ENCODE assay signal across 8 cellular contexts in genomic region chr9:4661165-4662095, GRCh38. TPM values are rescaled to one million over a fixed set of nuclear protein-coding genes. Genes with fewer than 3 reads are reported as not detected.
DNase-seq lines count a peak whose midpoint lies in the region; ATAC-seq, FAIRE-seq and TF ChIP-seq lines count a peak whose summit lies in the region.

No MANE protein-coding gene starts in this region.

- H3K27ac ChIP-seq in keratinocyte (ENCODE audit: control insufficient read depth, insufficient read depth, low read length): peak overlapping the region; percentile 70
- H3K27ac ChIP-seq in tibial nerve: peak overlapping the region in 2 of 4 donors; percentile 31 to 87

- no peak for DNase-seq in Caco-2
- DNase-seq in activated naive CD8-positive, alpha-beta T cell treated with anti-CD3 and anti-CD28 coated beads, Interleukin-2, amount 10 ng/mL, durations not matched to agents 7 days and 5 days: no peak
- DNase-seq in keratinocyte (ENCODE audit: low read depth, low spot score): no peak
- no peak for DNase-seq in tibial nerve (ENCODE audit: low spot score in 2 of 2)
- DNase-seq in GM10248 (ENCODE audit: extremely low spot score): no peak
- no peak for DNase-seq in NCI-H1092 (lab: John Stamatoyannopoulos, UW)

- peak overlapping the region; percentile 77 for H2AFZ ChIP-seq in keratinocyte (ENCODE audit: control insufficient read depth, low read length)

- H3K79me2 ChIP-seq in keratinocyte (ENCODE audit: control insufficient read depth, insufficient read depth, low read length): peaks cover 15% of the 10 kb centered on the region

- peak; percentile 1 for ATAC-seq in HG02678 (IDR thresholded peaks at IDR 0.05; ENCODE audit: unreplicated experiment)
- no peak for ATAC-seq in activated naive CD8-positive, alpha-beta T cell treated with anti-CD3 and anti-CD28 coated beads, Interleukin-2, amount 10 ng/mL, durations not matched to agents 7 days and 5 days (ENCODE audit: low read depth)
- ATAC-seq in GM18873 (IDR thresholded peaks at IDR 0.05; ENCODE audit: low FRiP score, unreplicated experiment): no peak

- CTCF ChIA-PET in Caco-2 (lab: Charles Lee): interaction anchor here (1.4 to 1.6 kb wide), 3 partner anchors 17 to 57 kb away, joined by 4 to 7 read pairs (median 7); partner anchors contain the start of gene CDC37L1
- CTCF ChIA-PET in GM10248 (lab: Yijun Ruan, JAX): interaction anchor here (0.7 to 2.3 kb wide), 4 partner anchors 9 to 84 kb away, joined by 3 to 7 read pairs (median 4); partner anchors contain the start of gene CDC37L1

- 26 to 30% methylated on average over 7 of the region's 7 CpGs for whole genome bisulfite sequencing in tibial nerve, 2 donors

- H3K27ac Mint-ChIP-seq in Caco-2 (ENCODE audit: unreplicated experiment): no peak overlapping the region
- H3K27ac Mint-ChIP-seq in activated naive CD8-positive, alpha-beta T cell treated with anti-CD3 and anti-CD28 coated beads, Interleukin-2, amount 10 ng/mL, durations not matched to agents 7 days and 5 days: peak overlapping the region; percentile 92

- no peak for TF ChIP-seq EP300 in tibial nerve (IDR thresholded peaks at IDR 0.05)

- H3K9ac ChIP-seq in keratinocyte (ENCODE audit: control insufficient read depth, extremely low read depth, insufficient read depth, low read length): peak overlapping the region; percentile 83

- intact Hi-C loops in Caco-2 (cut with micrococcal nuclease; ENCODE audit: unreplicated experiment): loop anchor here (1.0 to 10.0 kb wide), 4 partner anchors 18 to 323 kb away; partner anchors contain the start of genes AK3, CDC37L1, JAK2 and RCL1

- peaks cover 16% of the 10 kb centered on the region for H3K4me1 Mint-ChIP-seq in Caco-2 (ENCODE audit: low read depth, unreplicated experiment)
- peaks cover 42% of the 10 kb centered on the region for H3K4me1 Mint-ChIP-seq in activated naive CD8-positive, alpha-beta T cell treated with anti-CD3 and anti-CD28 coated beads, Interleukin-2, amount 10 ng/mL, durations not matched to agents 7 days and 5 days

- peak overlapping the region; percentile 75 for H3K4me3 Mint-ChIP-seq in Caco-2 (ENCODE audit: unreplicated experiment)
- peak overlapping the region; percentile 95 for H3K4me3 Mint-ChIP-seq in activated naive CD8-positive, alpha-beta T cell treated with anti-CD3 and anti-CD28 coated beads, Interleukin-2, amount 10 ng/mL, durations not matched to agents 7 days and 5 days

- no peaks in the 10 kb centered on the region for H3K9me3 ChIP-seq in Caco-2
- H3K9me3 ChIP-seq in keratinocyte (ENCODE audit: control insufficient read depth, low read depth, low read length): no peaks in the 10 kb centered on the region
- no peaks in the 10 kb centered on the region for H3K9me3 ChIP-seq in tibial nerve

- peak overlapping the region; percentile 97 for H3K4me2 ChIP-seq in keratinocyte (ENCODE audit: control insufficient read depth, extremely low read depth, insufficient read depth, low read depth, low read length)

- FAIRE-seq in keratinocyte (lab: Jason Lieb, UNC): no peak

- H3K4me1 ChIP-seq in Caco-2: peaks cover 17% of the 10 kb centered on the region; the same call in 1 of the 2 replicates
- peaks cover 42% of the 10 kb centered on the region for H3K4me1 ChIP-seq in keratinocyte (ENCODE audit: control insufficient read depth, extremely low read depth, insufficient read depth, low read length)
- H3K4me1 ChIP-seq in tibial nerve: peaks cover 0 to 42% (median 32%) of the 10 kb centered on the region in 4 donors

- no TSS peak for BruUV-seq in Caco-2 (replicated peaks; lab: Mats Ljungman, UMichigan)

- no peaks in the 10 kb centered on the region for H3K27me3 Mint-ChIP-seq in Caco-2 (ENCODE audit: insufficient read depth, unreplicated experiment)
- H3K27me3 Mint-ChIP-seq in activated naive CD8-positive, alpha-beta T cell treated with anti-CD3 and anti-CD28 coated beads, Interleukin-2, amount 10 ng/mL, durations not matched to agents 7 days and 5 days: peaks cover 5% of the 10 kb centered on the region

- no peaks in the 10 kb centered on the region for H3K36me3 Mint-ChIP-seq in Caco-2 (ENCODE audit: insufficient read depth, unreplicated experiment)
- peaks cover 2% of the 10 kb centered on the region for H3K36me3 Mint-ChIP-seq in activated naive CD8-positive, alpha-beta T cell treated with anti-CD3 and anti-CD28 coated beads, Interleukin-2, amount 10 ng/mL, durations not matched to agents 7 days and 5 days

- H3K4me3 ChIP-seq in Caco-2 (ENCODE audit: low read depth, low read length) (no peak overlapping the region), keratinocyte (ENCODE audit: control insufficient read depth in 2 of 3, extremely low read depth in 1 of 3, insufficient read depth in 2 of 3, low read depth in 1 of 3, low read length in 3 of 3) (peak overlapping the region; percentile 86 to 88 (median 86)), tibial nerve (peak overlapping the region; percentile 74 to 98 (median 88))

- POLR2A ChIA-PET in Caco-2 (lab: Charles Lee): interaction anchor here (0.7 kb wide), 1 partner anchor 26 kb away, joined by 13 read pairs; no protein-coding TSS in a partner anchor
- POLR2A ChIA-PET in activated naive CD8-positive, alpha-beta T cell treated with anti-CD3 and anti-CD28 coated beads, Interleukin-2, amount 10 ng/mL, durations not matched to agents 7 days and 5 days (lab: Charles Lee): interaction anchor here (2.6 kb wide), 1 partner anchor 79 kb away, joined by 12 read pairs; the partner anchor contains the start of gene AK3
- POLR2A ChIA-PET in GM10248 (lab: Yijun Ruan, JAX): interaction anchor here (1.2 kb wide), 1 partner anchor 18 kb away, joined by 3 read pairs; the partner anchor contains the start of gene CDC37L1

- H4K20me1 ChIP-seq in keratinocyte (ENCODE audit: control insufficient read depth, extremely low read depth, insufficient read depth, low read length): no peaks in the 10 kb centered on the region

- TF ChIP-seq CTCF in Caco-2 (IDR thresholded peaks at IDR 0.05; ENCODE audit: insufficient read depth in 1 of 2, low read depth in 1 of 2, low read length in 1 of 2, severe bottlenecking in 1 of 2, unreplicated experiment in 1 of 2) (no peak), keratinocyte (optimal IDR thresholded peaks at IDR 0.05 in 1 of 3, IDR thresholded peaks at IDR 0.05 in 1 of 3, conservative IDR thresholded peaks at IDR 0.05 in 1 of 3; ENCODE audit: extremely low read depth in 1 of 3, insufficient read depth in 2 of 3, low read length in 3 of 3) (no peak), tibial nerve (IDR thresholded peaks at IDR 0.05) (no peak), GM10248 (IDR thresholded peaks at IDR 0.05; ENCODE audit: control extremely low read depth, extremely low read depth, low read depth, missing control alignments) (no peak)

- H3K9me3 Mint-ChIP-seq in Caco-2 (ENCODE audit: unreplicated experiment): no peaks in the 10 kb centered on the region
- no peaks in the 10 kb centered on the region for H3K9me3 Mint-ChIP-seq in activated naive CD8-positive, alpha-beta T cell treated with anti-CD3 and anti-CD28 coated beads, Interleukin-2, amount 10 ng/mL, durations not matched to agents 7 days and 5 days

- H3K27me3 ChIP-seq in Caco-2 (replicated peaks; ENCODE audit: control insufficient read depth, insufficient read depth, low read length) (no peaks in the 10 kb centered on the region), keratinocyte (ENCODE audit: control insufficient read depth, extremely low read depth, insufficient read depth, low read length) (no peaks in the 10 kb centered on the region), tibial nerve (no peaks in the 10 kb centered on the region)

- dilution Hi-C loops in keratinocyte (cut with MboI; ENCODE audit: extremely low pct_ligation_motif_present, low sequenced_read_pairs): no loop called here

- TF ChIP-seq POLR2A in tibial nerve (IDR thresholded peaks at IDR 0.05): no peak

- no peaks in the 10 kb centered on the region for H3K9me1 ChIP-seq in keratinocyte (ENCODE audit: control insufficient read depth, extremely low read depth, insufficient read depth, low read length)

- H3K36me3 ChIP-seq in Caco-2 (ENCODE audit: control insufficient read depth, insufficient read depth, low read length): no peaks in the 10 kb centered on the region
- H3K36me3 ChIP-seq in keratinocyte (ENCODE audit: control insufficient read depth in 2 of 2, extremely low read depth in 1 of 2, insufficient read depth in 2 of 2, low read length in 2 of 2): no peaks in the 10 kb centered on the region
- no peaks in the 10 kb centered on the region for H3K36me3 ChIP-seq in tibial nerve

RNA-seq across cellular contexts. Expression of gene PLPP6, which starts 0.7 kb away (rescaled TPM):
- total RNA-seq in Caco-2 (2022): 6.7 and 7.2 TPM in 2 replicates
- 10 to 100 TPM; 11.8 to 12.4 TPM for total RNA-seq in activated naive CD8-positive, alpha-beta T cell treated with anti-CD3 and anti-CD28 coated beads, Interleukin-2, amount 10 ng/mL, durations not matched to agents 7 days and 5 days
- 5.6 to 7.7 TPM (median 6.6 TPM) in 3 replicates for polyA plus RNA-seq in keratinocyte
- 7.7 TPM for polyA plus RNA-seq in keratinocyte (2011; ENCODE audit: low read depth)
- polyA plus RNA-seq in keratinocyte (2011; cell fraction: cytosol; rRNA removed): 3.4 and 5.6 TPM in 2 replicates
- polyA plus RNA-seq in keratinocyte (2011; cell fraction: nucleus; rRNA removed): 11.6 and 12.5 TPM in 2 replicates
- polyA plus RNA-seq in keratinocyte (2012; ENCODE audit: low replicate concordance): 5.6 and 8.8 TPM in 2 replicates
- polyA minus RNA-seq in keratinocyte: 6.1 to 7.7 TPM (median 6.7 TPM) in 3 replicates
- 8.2 TPM for polyA minus RNA-seq in keratinocyte (2011; cell fraction: cytosol; rRNA and poly(A)+ RNA removed)
- 8.3 and 9.1 TPM in 2 replicates for polyA minus RNA-seq in keratinocyte (2011; cell fraction: nucleus; rRNA and poly(A)+ RNA removed)
- total RNA-seq in tibial nerve: 1 to 10 TPM; 4.2 to 8.0 (median 5.6) TPM

RNA-seq across cellular contexts. Expression of gene SPATA6L, which starts 4.8 kb away (rescaled TPM):
- total RNA-seq in Caco-2 (2022): 1.4 and 2.4 TPM in 2 replicates
- 1 to 10 TPM in 1 of 2 experiments, under 1 TPM in 1; 0.72 to 1.0 TPM for total RNA-seq in activated naive CD8-positive, alpha-beta T cell treated with anti-CD3 and anti-CD28 coated beads, Interleukin-2, amount 10 ng/mL, durations not matched to agents 7 days and 5 days
- polyA plus RNA-seq in keratinocyte: 0.51 to 0.92 TPM (median 0.80 TPM) in 3 replicates
- 0.61 TPM for polyA plus RNA-seq in keratinocyte (2011; ENCODE audit: low read depth)
- 0.47 and 0.49 TPM in 2 replicates for polyA plus RNA-seq in keratinocyte (2011; cell fraction: cytosol; rRNA removed)
- 1.4 and 1.9 TPM in 2 replicates for polyA plus RNA-seq in keratinocyte (2011; cell fraction: nucleus; rRNA removed)
- 0.13 and 1.7 TPM in 2 replicates for polyA plus RNA-seq in keratinocyte (2012; ENCODE audit: low replicate concordance)
- polyA minus RNA-seq in keratinocyte: 1.2 to 3.2 TPM in 2 of 3 replicates, not detected in the other
- polyA minus RNA-seq in keratinocyte (2011; cell fraction: cytosol; rRNA and poly(A)+ RNA removed): not detected
- polyA minus RNA-seq in keratinocyte (2011; cell fraction: nucleus; rRNA and poly(A)+ RNA removed): 1.1 and 2.2 TPM in 2 replicates
- 1 to 10 TPM; 1.3 to 5.4 (median 3.8) TPM for total RNA-seq in tibial nerve

RNA-seq across cellular contexts. Expression of gene CDC37L1, which starts 17.9 kb away (rescaled TPM):
- 8.7 and 9.3 TPM in 2 replicates for total RNA-seq in Caco-2 (2022)
- 10 to 100 TPM; 14.4 to 14.6 TPM for total RNA-seq in activated naive CD8-positive, alpha-beta T cell treated with anti-CD3 and anti-CD28 coated beads, Interleukin-2, amount 10 ng/mL, durations not matched to agents 7 days and 5 days
- polyA plus RNA-seq in keratinocyte: 8.7 to 15.5 TPM (median 11.4 TPM) in 3 replicates
- polyA plus RNA-seq in keratinocyte (2011; ENCODE audit: low read depth): 36.7 TPM
- 11.6 and 12.3 TPM in 2 replicates for polyA plus RNA-seq in keratinocyte (2011; cell fraction: cytosol; rRNA removed)
- polyA plus RNA-seq in keratinocyte (2011; cell fraction: nucleus; rRNA removed): 5.5 and 9.1 TPM in 2 replicates
- polyA plus RNA-seq in keratinocyte (2012; ENCODE audit: low replicate concordance): 11.4 and 19.8 TPM in 2 replicates
- polyA minus RNA-seq in keratinocyte: 0.56 to 9.2 TPM (median 5.8 TPM) in 3 replicates
- polyA minus RNA-seq in keratinocyte (2011; cell fraction: cytosol; rRNA and poly(A)+ RNA removed): 12.7 TPM
- 3.7 and 5.0 TPM in 2 replicates for polyA minus RNA-seq in keratinocyte (2011; cell fraction: nucleus; rRNA and poly(A)+ RNA removed)
- total RNA-seq in tibial nerve: 10 to 100 TPM; 28.5 to 48.9 (median 38.0) TPM
